ENCODE assay signal across 22 cellular contexts in genomic region chr2:117801826-117802225, GRCh38.
"Had no signal": no experiment of that assay in that cellular context is flagged by ENCODE, and none has a peak within 500 bp of the region (broad histone marks: within the 10 kb centered on the region; RNA-seq: fewer than 3 reads in every experiment).

No MANE protein-coding gene starts in this region.

- H3K4me1 ChIP-seq: vagina had no signal

- H3K9me3 Mint-ChIP-seq: activated T-helper 17 cell treated with anti-CD3 and anti-CD28 coated beads, Interleukin-2, amount 50 U/mL, for 72 hours; natural killer cell treated with Interleukin-12 subunit alpha and Interleukin-12 subunit beta and Interleukin-15 and Interleukin-18, amount 100 ng/mL, for 72 hours had no signal

- H3K4me1 Mint-ChIP-seq: activated T-helper 17 cell treated with anti-CD3 and anti-CD28 coated beads, Interleukin-2, amount 50 U/mL, for 72 hours had no signal

- H3K27ac ChIP-seq: cardiac muscle cell, dorsolateral prefrontal cortex, transverse colon, vagina had no signal

- H3K36me3 Mint-ChIP-seq: natural killer cell treated with Interleukin-12 subunit alpha and Interleukin-12 subunit beta and Interleukin-15 and Interleukin-18, amount 100 ng/mL, for 72 hours had no signal

- H3K4me2 ChIP-seq: smooth muscle cell had no signal

- H3K4me3 ChIP-seq: cardiac muscle cell, dorsolateral prefrontal cortex, smooth muscle cell, transverse colon, vagina had no signal

- DNase-seq: activated CD4-positive, alpha-beta T cell treated with anti-CD3 and anti-CD28 coated beads for 1 hour; activated CD4-positive, alpha-beta T cell treated with anti-CD3 and anti-CD28 coated beads, Interleukin-2, amount 50 U/mL, for 4 hours; activated naive CD4-positive, alpha-beta T cell treated with Interleukin-2 at 50 U/mL for 16 hours; activated T-cell treated with anti-CD3 and anti-CD28 coated beads for 4 hours; aorta; dorsolateral prefrontal cortex; endodermal cell; erythroblast; glutamatergic neuron; kidney glomerular epithelial cell; nucleus accumbens; right cardiac atrium; stimulated activated CD4-positive, alpha-beta T cell treated with anti-CD3 and anti-CD28 coated beads, Interleukin-4, amount 100 ng/mL, for 4 hours; stimulated activated CD8-positive, alpha-beta memory T cell treated with anti-CD3 and anti-CD28 coated beads, Interleukin-4, amount 100 ng/mL, for 48 hours; stimulated activated naive CD4-positive, alpha-beta T cell treated with Interleukin-2 at 50 U/mL for 16 hours; transverse colon had no signal

- ATAC-seq: activated T-helper 17 cell treated with anti-CD3 and anti-CD28 coated beads, Interleukin-2, amount 50 U/mL, for 72 hours; natural killer cell treated with Interleukin-12 subunit alpha and Interleukin-12 subunit beta and Interleukin-15 and Interleukin-18, amount 100 ng/mL, for 72 hours; right cardiac atrium had no signal

- H3K9me3 ChIP-seq: transverse colon, vagina had no signal

- H3K36me3 ChIP-seq: cardiac muscle cell, transverse colon, vagina had no signal

- H3K4me3 Mint-ChIP-seq: activated T-helper 17 cell treated with anti-CD3 and anti-CD28 coated beads, Interleukin-2, amount 50 U/mL, for 72 hours; endodermal cell; natural killer cell treated with Interleukin-12 subunit alpha and Interleukin-12 subunit beta and Interleukin-15 and Interleukin-18, amount 100 ng/mL, for 72 hours had no signal

- H3K27ac Mint-ChIP-seq: activated T-helper 17 cell treated with anti-CD3 and anti-CD28 coated beads, Interleukin-2, amount 50 U/mL, for 72 hours; endodermal cell; natural killer cell treated with Interleukin-12 subunit alpha and Interleukin-12 subunit beta and Interleukin-15 and Interleukin-18, amount 100 ng/mL, for 72 hours; progenitor cell of endocrine pancreas had no signal

- H3K27me3 ChIP-seq: cardiac muscle cell, vagina had no signal

- H3K27me3 Mint-ChIP-seq: progenitor cell of endocrine pancreas had no signal
